7 cellular contexts compared by ENCODE assay signal in genomic region chr1:236502972-236503639, GRCh38.
DNase-seq lines count a peak whose midpoint lies in the region; ATAC-seq and TF ChIP-seq lines count a peak whose summit lies in the region.

No MANE protein-coding gene starts in this region.

- peak overlapping the region; percentile 39 for H3K27ac ChIP-seq in parathyroid adenoma

- H3K79me2 ChIP-seq in parathyroid adenoma = no peaks in the 10 kb centered on the region

- ATAC-seq in GM21390 (IDR thresholded peaks at IDR 0.05; ENCODE audit: unreplicated experiment) = no peak
- no peak for ATAC-seq in GM19395 (IDR thresholded peaks at IDR 0.05; ENCODE audit: unreplicated experiment)

- in situ Hi-C loops in KBM-7 (cut with MboI; ENCODE audit: low pct_unique_long_range_greater_than_20kb, low sequenced_read_pairs) = no loop called here

- H3K4me1 Mint-ChIP-seq in activated naive CD8-positive, alpha-beta T cell (ENCODE audit: low read depth) = peaks cover 12% of the 10 kb centered on the region

- H3K9me3 ChIP-seq in parathyroid adenoma (ENCODE audit: control insufficient read depth, low read length) = no peaks in the 10 kb centered on the region

- intact Hi-C loops in head of caudate nucleus (cut with DNase I) = no loop called here

- H3K36me3 Mint-ChIP-seq in activated naive CD8-positive, alpha-beta T cell = no peaks in the 10 kb centered on the region

- H3K4me1 ChIP-seq in parathyroid adenoma = no peaks in the 10 kb centered on the region

- DNase-seq in ELF-1 (ENCODE audit: low read depth, low spot score) (peak; percentile 82), KBM-7 (peak; percentile 68), head of caudate nucleus (peak in 33 of 42 donors; percentile 8 to 66 (median 39))

- no peaks in the 10 kb centered on the region for H3K9me3 Mint-ChIP-seq in activated naive CD8-positive, alpha-beta T cell (ENCODE audit: low read depth)

- peak overlapping the region; percentile 88 for H2AFZ ChIP-seq in parathyroid adenoma

- H3K4me3 Mint-ChIP-seq in activated naive CD8-positive, alpha-beta T cell = peak overlapping the region; percentile 59

- no peak overlapping the region for H3K4me3 ChIP-seq in parathyroid adenoma (ENCODE audit: low read depth, low read length)

- H3K27ac Mint-ChIP-seq in activated naive CD8-positive, alpha-beta T cell = no peak overlapping the region

- no peaks in the 10 kb centered on the region for H3K36me3 ChIP-seq in parathyroid adenoma (ENCODE audit: control insufficient read depth, insufficient read depth, low read length)

- TF ChIP-seq CTCF in parathyroid adenoma (IDR thresholded peaks at IDR 0.05) = no peak

- H3K9ac ChIP-seq in parathyroid adenoma = no peak overlapping the region

- H3K27me3 Mint-ChIP-seq in activated naive CD8-positive, alpha-beta T cell = no peaks in the 10 kb centered on the region

- no peaks in the 10 kb centered on the region for H3K27me3 ChIP-seq in parathyroid adenoma (ENCODE audit: control insufficient read depth, insufficient read depth, low read length)

- H3K4me2 ChIP-seq in parathyroid adenoma (ENCODE audit: low read length) = peak overlapping the region; percentile 63
